19 cellular contexts compared by ENCODE assay signal in genomic region chr7:17593854-17594419, GRCh38.
"Had no signal": no experiment of that assay in that cellular context is flagged by ENCODE, and none has a peak within 500 bp of the region (broad histone marks: within the 10 kb centered on the region; RNA-seq: fewer than 3 reads in every experiment).

No MANE protein-coding gene starts in this region.

- H3K27me3 ChIP-seq: colonic mucosa, left lung, sigmoid colon, testis had no signal

- H3K4me3 ChIP-seq: colonic mucosa, left lung, psoas muscle, sigmoid colon, testis had no signal

- H3K36me3 ChIP-seq: colonic mucosa, left lung, sigmoid colon had no signal

- DNase-seq: activated CD4-positive, alpha-beta T cell treated with anti-CD3 and anti-CD28 coated beads for 48 hours; activated CD8-positive, alpha-beta T cell treated with anti-CD3 and anti-CD28 coated beads, Interleukin-2, amount 10 ng/mL, durations not matched to agents 7 days and 5 days; activated naive CD4-positive, alpha-beta T cell treated with Interleukin-2 at 50 U/mL for 16 hours; activated naive CD8-positive, alpha-beta T cell treated with anti-CD3 and anti-CD28 coated beads, Interleukin-2, amount 50 U/mL, for 24 hours; caudate nucleus; colonic mucosa; effector CD4-positive, alpha-beta T cell; glutamatergic neuron; left lung; nephron progenitor cell; psoas muscle; sigmoid colon; stimulated activated CD4-positive, alpha-beta T cell treated with anti-CD3 and anti-CD28 coated beads, Interleukin-2, amount 100 ng/mL, for 48 hours; testis had no signal

- ATAC-seq: activated CD8-positive, alpha-beta T cell treated with anti-CD3 and anti-CD28 coated beads, Interleukin-2, amount 10 ng/mL, durations not matched to agents 7 days and 5 days; activated naive CD8-positive, alpha-beta T cell treated with anti-CD3 and anti-CD28 coated beads, Interleukin-2, amount 50 U/mL, for 24 hours; left lung; psoas muscle had no signal

- H3K27ac Mint-ChIP-seq: activated CD8-positive, alpha-beta T cell treated with anti-CD3 and anti-CD28 coated beads, Interleukin-2, amount 10 ng/mL, durations not matched to agents 7 days and 5 days; activated naive CD8-positive, alpha-beta T cell treated with anti-CD3 and anti-CD28 coated beads, Interleukin-2, amount 50 U/mL, for 24 hours; activated T-helper 1 cell treated with anti-CD3 and anti-CD28 coated beads, Interleukin-12 subunit alpha, Interleukin-12 subunit beta, Interleukin-2, Interleukin-4 antibody, amounts not matched to agents 30 ng/mL and 10 ng/mL and 1 ng/mL, durations not matched to agents 14 hours and 24 hours and 36 hours; memory B cell; nephron progenitor cell; stimulated activated naive CD8-positive, alpha-beta T cell treated with anti-CD3 and anti-CD28 coated beads, Interleukin-15, Interleukin-2, amounts not matched to agents 100 ng/mL and 50 ng/mL, for 24 hours; T-helper 1 cell treated with Interleukin-12 subunit alpha and Interleukin-12 subunit beta and Interleukin-4 antibody, amounts not matched to agents 30 μg/mL and 1 μg/mL, for 36 hours had no signal

- H3K4me1 Mint-ChIP-seq: activated naive CD8-positive, alpha-beta T cell treated with anti-CD3 and anti-CD28 coated beads, Interleukin-2, amount 50 U/mL, for 24 hours; memory B cell; nephron progenitor cell had no signal

- H3K27ac ChIP-seq: colonic mucosa, left lung, psoas muscle, sigmoid colon, testis had no signal

- H3K9me3 Mint-ChIP-seq: activated naive CD8-positive, alpha-beta T cell treated with anti-CD3 and anti-CD28 coated beads, Interleukin-2, amount 50 U/mL, for 24 hours; activated T-helper 1 cell treated with anti-CD3 and anti-CD28 coated beads, Interleukin-12 subunit alpha, Interleukin-12 subunit beta, Interleukin-2, Interleukin-4 antibody, amounts not matched to agents 30 ng/mL and 10 ng/mL and 1 ng/mL, durations not matched to agents 14 hours and 24 hours and 36 hours; memory B cell; nephron progenitor cell; T-helper 1 cell treated with Interleukin-12 subunit alpha and Interleukin-12 subunit beta and Interleukin-4 antibody, amounts not matched to agents 30 μg/mL and 1 μg/mL, for 36 hours had no signal

- H3K36me3 Mint-ChIP-seq: memory B cell had no signal

- H3K9me3 ChIP-seq: colonic mucosa, left lung, psoas muscle, sigmoid colon, testis had no signal

- FAIRE-seq: islet of Langerhans had no signal

- H3K4me3 Mint-ChIP-seq: activated CD8-positive, alpha-beta T cell treated with anti-CD3 and anti-CD28 coated beads, Interleukin-2, amount 10 ng/mL, durations not matched to agents 7 days and 5 days; activated naive CD8-positive, alpha-beta T cell treated with anti-CD3 and anti-CD28 coated beads, Interleukin-2, amount 50 U/mL, for 24 hours; activated T-helper 1 cell treated with anti-CD3 and anti-CD28 coated beads, Interleukin-12 subunit alpha, Interleukin-12 subunit beta, Interleukin-2, Interleukin-4 antibody, amounts not matched to agents 30 ng/mL and 10 ng/mL and 1 ng/mL, durations not matched to agents 14 hours and 24 hours and 36 hours; memory B cell; nephron progenitor cell; stimulated activated naive CD8-positive, alpha-beta T cell treated with anti-CD3 and anti-CD28 coated beads, Interleukin-15, Interleukin-2, amounts not matched to agents 100 ng/mL and 50 ng/mL, for 24 hours; T-helper 1 cell treated with Interleukin-12 subunit alpha and Interleukin-12 subunit beta and Interleukin-4 antibody, amounts not matched to agents 30 μg/mL and 1 μg/mL, for 36 hours had no signal

- H3K4me1 ChIP-seq: colonic mucosa, left lung, psoas muscle, sigmoid colon, testis had no signal
